Comparison of ENCODE assay signal across 9 cellular contexts in genomic region chrX:39196192-39197102, GRCh38.
A peak's percentile ranks its signal among the peaks of the same experiment; 100 is the strongest.
DNase-seq lines count a peak whose midpoint lies in the region.
"Had no signal": no experiment of that assay in that cellular context is flagged by ENCODE, and none has a peak within 500 bp of the region (broad histone marks: within the 10 kb centered on the region; RNA-seq: fewer than 3 reads in every experiment).

No MANE protein-coding gene starts in this region.

- H3K4me3 Mint-ChIP-seq in T-helper 1 cell treated with Interleukin-12 subunit alpha and Interleukin-12 subunit beta and Interleukin-4 antibody, amounts not matched to agents 30 μg/mL and 1 μg/mL, for 36 hours = peak overlapping the region; percentile 60

- in situ Hi-C loops in GM23248 (cut with MboI) = no loop called here

- WGBS in GM23248 (ENCODE audit: low coverage in 1 of 2, low lambda C conversion rate in 2 of 2, missing lambda C conversion rate in 2 of 2), 2 experiments = 12 to 16% methylated on average over 7 to 10 of the region's 10 CpGs

- no peak overlapping the region for H3K9ac ChIP-seq in GM23248
- H3K9ac ChIP-seq in duodenal mucosa (ENCODE audit: low read depth in 1 of 2, low read length in 2 of 2) = no peak overlapping the region

- H3F3A ChIP-seq in GM23248 (ENCODE audit: insufficient read depth) = no peaks in the 10 kb centered on the region

- H3K4me3 ChIP-seq in GM23248 (no peak overlapping the region; the same call in 1 of the 2 replicates), duodenal mucosa (ENCODE audit: low read depth in 1 of 2, low read length in 2 of 2) (peak overlapping the region in 1 of 2 donors; percentile 24)

- peaks cover 3% of the 10 kb centered on the region for H3K9me3 Mint-ChIP-seq in T-helper 1 cell treated with Interleukin-12 subunit alpha and Interleukin-12 subunit beta and Interleukin-4 antibody, amounts not matched to agents 30 μg/mL and 1 μg/mL, for 36 hours

- H3K36me3 Mint-ChIP-seq in T-helper 1 cell treated with Interleukin-12 subunit alpha and Interleukin-12 subunit beta and Interleukin-4 antibody, amounts not matched to agents 30 μg/mL and 1 μg/mL, for 36 hours (ENCODE audit: low read depth) = peaks cover 6% of the 10 kb centered on the region

- peaks cover 41% of the 10 kb centered on the region for H3K4me1 Mint-ChIP-seq in T-helper 1 cell treated with Interleukin-12 subunit alpha and Interleukin-12 subunit beta and Interleukin-4 antibody, amounts not matched to agents 30 μg/mL and 1 μg/mL, for 36 hours (ENCODE audit: low read depth)

- H3K9me2 ChIP-seq in GM23248 (ENCODE audit: insufficient read depth) = no peaks in the 10 kb centered on the region

- no peak overlapping the region for H3K27ac ChIP-seq in GM23248
- peak overlapping the region; percentile 22 for H3K27ac ChIP-seq in duodenal mucosa (ENCODE audit: low read depth, low read length)
- H3K27ac ChIP-seq: 22Rv1 had no signal

- H3K27ac Mint-ChIP-seq in T-helper 1 cell treated with Interleukin-12 subunit alpha and Interleukin-12 subunit beta and Interleukin-4 antibody, amounts not matched to agents 30 μg/mL and 1 μg/mL, for 36 hours = peak overlapping the region; percentile 84

- H3K4me1 ChIP-seq in GM23248 (ENCODE audit: insufficient read depth) (no peaks in the 10 kb centered on the region; the same call in 1 of the 2 replicates), duodenal mucosa (ENCODE audit: control insufficient read depth in 1 of 2, insufficient read depth in 2 of 2, low read length in 2 of 2) (peaks cover 9 to 28% of the 10 kb centered on the region in 2 donors)

- H3K4me2 ChIP-seq in GM23248 (ENCODE audit: unreplicated experiment) = no peak overlapping the region

- H3K36me3 ChIP-seq in GM23248 (ENCODE audit: low read depth) (no peaks in the 10 kb centered on the region), duodenal mucosa (ENCODE audit: control insufficient read depth in 1 of 2, insufficient read depth in 2 of 2, low read length in 2 of 2) (no peaks in the 10 kb centered on the region)

- no peaks in the 10 kb centered on the region for H4K20me1 ChIP-seq in GM23248 (ENCODE audit: insufficient read depth)

- DNase-seq in DMS53 (lab: John Stamatoyannopoulos, UW) (peak; percentile 35), DMS53 treated with DMSO at 0.1 percent for 48 hours (lab: John Stamatoyannopoulos, UW; ENCODE audit: unreplicated experiment) (no peak), GM23248 (peak; percentile 72), KG1 (lab: John Stamatoyannopoulos, UW) (peak; percentile 8), NCI-H1930 (lab: John Stamatoyannopoulos, UW) (no peak)
- peak; percentile 50 for DNase-seq in stimulated activated CD8-positive, alpha-beta memory T cell treated with anti-CD3 and anti-CD28 coated beads, Interleukin-4, amount 100 ng/mL, for 48 hours

- H3K27me3 Mint-ChIP-seq in T-helper 1 cell treated with Interleukin-12 subunit alpha and Interleukin-12 subunit beta and Interleukin-4 antibody, amounts not matched to agents 30 μg/mL and 1 μg/mL, for 36 hours (ENCODE audit: low read depth) = no peaks in the 10 kb centered on the region

- H3K9me3 ChIP-seq in GM23248 (ENCODE audit: low read depth) = no peaks in the 10 kb centered on the region
- H3K9me3 ChIP-seq in duodenal mucosa (ENCODE audit: control insufficient read depth in 1 of 2, low read length in 2 of 2) = no peaks in the 10 kb centered on the region

- H3K79me2 ChIP-seq in GM23248 (ENCODE audit: insufficient read depth) = no peaks in the 10 kb centered on the region

- H2AFZ ChIP-seq in GM23248 = no peak overlapping the region

- H3K27me3 ChIP-seq in GM23248 (replicated peaks; ENCODE audit: insufficient read depth) (no peaks in the 10 kb centered on the region), duodenal mucosa (ENCODE audit: control insufficient read depth in 1 of 2, insufficient read depth in 2 of 2, low read length in 2 of 2) (no peaks in the 10 kb centered on the region)

Comparison
In these comparisons a context has a peak if more than half of its experiments do, and no peak if none do; other contexts are left out.
1. DNase-seq: peak in DMS53 (single experiment), GM23248 (single experiment), KG1 (single experiment) and stimulated activated CD8-positive, alpha-beta memory T cell treated with anti-CD3 and anti-CD28 coated beads, Interleukin-4, amount 100 ng/mL, for 48 hours (single experiment); none in DMS53 treated with DMSO at 0.1 percent for 48 hours (single experiment) and NCI-H1930 (0 of 2).